Comparison of ENCODE assay signal across 13 cellular contexts in the genomic region with DNA sequence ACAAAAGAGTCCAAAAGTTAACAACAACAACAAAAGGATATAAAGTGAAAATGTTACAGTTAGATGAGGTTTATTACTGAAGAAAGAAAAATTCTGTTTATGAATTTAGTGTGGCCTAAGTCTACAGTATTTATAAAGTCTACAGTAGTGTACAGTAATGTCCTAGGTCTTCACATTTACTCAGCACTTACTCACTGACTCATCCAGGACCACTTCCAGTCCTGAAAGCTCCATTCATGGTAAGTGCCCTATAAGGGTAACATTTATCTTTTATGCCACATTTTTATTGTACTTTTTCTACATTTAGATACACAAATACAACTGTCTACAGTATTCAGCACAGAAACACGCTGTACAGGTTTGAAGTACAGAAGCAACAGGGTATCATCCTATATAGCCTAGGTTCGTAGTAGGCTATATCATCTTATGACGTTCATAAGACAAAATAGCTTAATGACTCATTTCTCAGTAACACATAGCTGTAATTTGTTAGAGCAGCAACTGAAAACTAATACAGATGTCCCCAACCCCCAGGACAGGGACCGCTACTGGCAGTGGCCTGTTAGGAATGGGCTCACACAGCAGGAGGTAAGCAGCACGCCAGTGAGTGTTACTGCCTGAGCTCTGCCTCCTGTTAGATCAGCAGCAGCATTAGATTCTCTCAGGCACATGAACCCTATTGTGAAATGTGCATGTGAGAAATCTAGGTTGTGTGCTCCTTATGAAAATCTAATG.
DNase-seq lines count a peak whose midpoint lies in the region; ATAC-seq and TF ChIP-seq lines count a peak whose summit lies in the region.
"Had no signal": no experiment of that assay in that cellular context is flagged by ENCODE, and none has a peak within 500 bp of the region (broad histone marks: within the 10 kb centered on the region; RNA-seq: fewer than 3 reads in every experiment).

No MANE protein-coding gene starts in this region.

- DNase-seq in GM12865 (ENCODE audit: low read depth) (peak; percentile 9), brain pericyte (ENCODE audit: low read depth, low spot score) (peak; percentile 38), neural progenitor cell (ENCODE audit: low spot score) (peak; percentile 34), GM19238 (ENCODE audit: insufficient read length, low spot score) (no peak), NCI-H526 (lab: John Stamatoyannopoulos, UW) (no peak), GDM1 (lab: John Stamatoyannopoulos, UW) (no peak)
- DNase-seq in stimulated activated naive CD4-positive, alpha-beta T cell treated with Interleukin-2 at 50 U/mL for 16 hours (lab: John Stamatoyannopoulos, UW): no peak
- DNase-seq: activated CD4-positive, alpha-beta T cell treated with anti-CD3 and anti-CD28 coated beads, Interleukin-2, amount 10 ng/mL, durations not matched to agents 24 days and 14 days; activated naive CD4-positive, alpha-beta T cell treated with anti-CD3 and anti-CD28 coated beads, Interleukin-2, amount 10 ng/mL, durations not matched to agents 7 days and 5 days; Calu3; NCI-H1694 had no signal

- H3K4me1 ChIP-seq in neural progenitor cell: no peaks in the 10 kb centered on the region
- H3K4me1 ChIP-seq: suprapubic skin had no signal

- peaks cover 50% of the 10 kb centered on the region for H3K36me3 Mint-ChIP-seq in neural progenitor cell

- no peak overlapping the region for H3K27ac ChIP-seq in neural progenitor cell
- H3K27ac ChIP-seq: suprapubic skin had no signal

- H3K4me2 ChIP-seq in neural progenitor cell: no peak overlapping the region

- no peaks in the 10 kb centered on the region for H3K9me3 ChIP-seq in neural progenitor cell (ENCODE audit: low read depth)

- no peak overlapping the region for H3K4me3 ChIP-seq in GM12865 (ENCODE audit: low read depth, low read length)
- H3K4me3 ChIP-seq in neural progenitor cell: no peak overlapping the region
- H3K4me3 ChIP-seq: suprapubic skin had no signal

- peaks cover 35% of the 10 kb centered on the region for H3K79me2 ChIP-seq in neural progenitor cell (ENCODE audit: low read depth)

- no peak overlapping the region for H2AFZ ChIP-seq in neural progenitor cell (replicated peaks)

- H3K9me3 Mint-ChIP-seq in neural progenitor cell: peaks cover 31% of the 10 kb centered on the region

- no peaks in the 10 kb centered on the region for H3K27me3 ChIP-seq in neural progenitor cell
- H3K27me3 ChIP-seq: suprapubic skin had no signal

- H3K4me3 Mint-ChIP-seq in neural progenitor cell: no peak overlapping the region
- H3K4me3 Mint-ChIP-seq: activated CD4-positive, alpha-beta T cell treated with anti-CD3 and anti-CD28 coated beads, Interleukin-2, amount 10 ng/mL, durations not matched to agents 24 days and 14 days; activated naive CD4-positive, alpha-beta T cell treated with anti-CD3 and anti-CD28 coated beads, Interleukin-2, amount 10 ng/mL, durations not matched to agents 7 days and 5 days had no signal

- no peaks in the 10 kb centered on the region for H3K4me1 Mint-ChIP-seq in neural progenitor cell
- H3K4me1 Mint-ChIP-seq: activated CD4-positive, alpha-beta T cell treated with anti-CD3 and anti-CD28 coated beads, Interleukin-2, amount 10 ng/mL, durations not matched to agents 24 days and 14 days had no signal

- peak; percentile 50 for ATAC-seq in HG03442 (IDR thresholded peaks at IDR 0.05; ENCODE audit: unreplicated experiment)

- peaks cover 13% of the 10 kb centered on the region for H3K36me3 ChIP-seq in neural progenitor cell

- H3K27me3 Mint-ChIP-seq in neural progenitor cell (ENCODE audit: insufficient read depth, low read depth): no peaks in the 10 kb centered on the region
- H3K27me3 Mint-ChIP-seq: activated CD4-positive, alpha-beta T cell treated with anti-CD3 and anti-CD28 coated beads, Interleukin-2, amount 10 ng/mL, durations not matched to agents 24 days and 14 days; activated naive CD4-positive, alpha-beta T cell treated with anti-CD3 and anti-CD28 coated beads, Interleukin-2, amount 10 ng/mL, durations not matched to agents 7 days and 5 days had no signal

- H3F3A ChIP-seq in neural progenitor cell (ENCODE audit: low read depth): no peaks in the 10 kb centered on the region

- H4K20me1 ChIP-seq in neural progenitor cell (ENCODE audit: low read depth): no peaks in the 10 kb centered on the region

- H3K27ac Mint-ChIP-seq in neural progenitor cell: no peak overlapping the region
- H3K27ac Mint-ChIP-seq: activated CD4-positive, alpha-beta T cell treated with anti-CD3 and anti-CD28 coated beads, Interleukin-2, amount 10 ng/mL, durations not matched to agents 24 days and 14 days; activated naive CD4-positive, alpha-beta T cell treated with anti-CD3 and anti-CD28 coated beads, Interleukin-2, amount 10 ng/mL, durations not matched to agents 7 days and 5 days had no signal

- no peak overlapping the region for H3K9ac ChIP-seq in neural progenitor cell

- TF ChIP-seq CTCF in GM12865 (IDR thresholded peaks at IDR 0.05; ENCODE audit: insufficient read depth, low read depth, low read length, missing control alignments): no peak
- TF ChIP-seq CTCF in neural progenitor cell (IDR thresholded peaks at IDR 0.05): no peak

Comparison
In these comparisons a context has a peak if more than half of its experiments do, and no peak if none do; other contexts are left out.
1. DNase-seq: peak in GM12865 (single experiment), brain pericyte (single experiment) and neural progenitor cell (single experiment); none in stimulated activated naive CD4-positive, alpha-beta T cell treated with Interleukin-2 at 50 U/mL for 16 hours (single experiment), GM19238 (single experiment), NCI-H526 (0 of 2) and GDM1 (single experiment).